1 cellular context compared by ENCODE assay signal in the genomic region with DNA sequence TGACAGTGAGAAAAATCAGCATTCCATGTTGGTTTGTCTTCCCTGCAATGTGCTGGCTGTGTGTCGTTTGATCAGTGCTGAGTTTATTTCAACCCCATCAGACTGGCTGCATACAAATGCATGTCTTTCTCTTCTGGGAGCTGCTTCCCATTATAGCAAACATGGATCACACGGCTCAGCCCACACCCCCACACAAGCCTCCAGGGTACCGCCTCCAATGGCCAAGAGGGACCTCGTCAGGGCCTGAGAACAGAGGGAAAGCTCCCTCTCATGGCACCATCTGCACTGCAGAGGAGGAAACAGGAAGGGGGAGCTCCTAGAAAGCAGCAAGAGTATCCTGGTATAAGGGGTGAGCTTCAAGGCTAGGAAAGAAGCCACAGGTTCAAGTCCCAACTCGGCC.
TF ChIP-seq lines count a peak whose summit lies in the region.

No MANE protein-coding gene starts in this region.

TF ChIP-seq in H1, 55 proteins besides CTCF, POLR2A, EP300 and RAD21 (continued from another document):
- TF ChIP-seq GTF2F1 (IDR thresholded peaks at IDR 0.05; ENCODE audit: borderline replicate concordance, low read depth, low read length): no peak
- no peak for TF ChIP-seq HDAC6 (IDR thresholded peaks at IDR 0.05; ENCODE audit: low read depth, low read length)
- no peak for TF ChIP-seq CHD2 (IDR thresholded peaks at IDR 0.05; ENCODE audit: low read length)
